ENCODE assay signal across 12 cellular contexts in the genomic region with DNA sequence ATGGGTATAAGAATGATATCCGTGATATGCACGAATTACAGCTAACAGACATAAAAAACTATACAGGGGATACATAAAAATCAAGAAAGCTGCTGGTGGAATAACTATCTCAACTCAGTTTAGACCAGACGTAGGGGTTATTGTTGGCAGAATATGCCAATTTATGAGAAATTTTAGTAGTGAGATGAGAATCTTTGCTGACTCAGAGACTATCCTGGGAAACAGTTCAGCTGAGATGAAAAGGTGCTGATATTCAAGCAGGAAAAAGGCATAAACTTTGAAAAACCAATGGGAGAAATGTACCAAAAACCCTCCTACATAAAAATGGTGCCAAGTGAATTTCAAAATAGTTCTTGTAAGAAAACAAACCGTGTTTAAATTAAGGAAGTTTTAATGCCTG. TPM values are rescaled to one million over a fixed set of nuclear protein-coding genes. Genes with fewer than 3 reads are reported as not detected.
A peak's percentile ranks its signal among the peaks of the same experiment; 100 is the strongest.
DNase-seq lines count a peak whose midpoint lies in the region; ATAC-seq and TF ChIP-seq lines count a peak whose summit lies in the region.
"Had no signal": no experiment of that assay in that cellular context is flagged by ENCODE, and none has a peak within 500 bp of the region (broad histone marks: within the 10 kb centered on the region; RNA-seq: fewer than 3 reads in every experiment).

No MANE protein-coding gene starts in this region.

- no peak overlapping the region for H3K4me3 ChIP-seq in CD8-positive, alpha-beta T cell (ENCODE audit: low read depth, low read length)
- H3K4me3 ChIP-seq in adrenal gland, result no peak overlapping the region
- H3K4me3 ChIP-seq: A549, GM23338 had no signal

- POLR2A ChIA-PET in CD8-positive, alpha-beta T cell (lab: Charles Lee), result interaction anchor here (0.6 kb wide), 1 partner anchor 25 kb away, joined by 4 read pairs; no protein-coding TSS in a partner anchor

- TF ChIP-seq CTCF in CD8-positive, alpha-beta T cell (IDR thresholded peaks at IDR 0.05), result no peak
- no peak for TF ChIP-seq CTCF in brain (conservative IDR thresholded peaks at IDR 0.05)
- TF ChIP-seq CTCF in adrenal gland (IDR thresholded peaks at IDR 0.05), result no peak

- no peaks in the 10 kb centered on the region for H3K27me3 Mint-ChIP-seq in activated T-cell treated with anti-CD3 and anti-CD28 coated beads, Interleukin-2, amount 50 U/mL, for 24 hours
- H3K27me3 Mint-ChIP-seq in CD8-positive, alpha-beta T cell (ENCODE audit: low read depth), result no peaks in the 10 kb centered on the region
- peaks cover 12% of the 10 kb centered on the region for H3K27me3 Mint-ChIP-seq in brain
- H3K27me3 Mint-ChIP-seq in natural killer cell treated with Interleukin-12 subunit alpha and Interleukin-12 subunit beta and Interleukin-15 and Interleukin-18, amount 100 ng/mL, for 72 hours, result peaks cover 0 to 5% of the 10 kb centered on the region in 2 donors

- peaks cover 53% of the 10 kb centered on the region for H3K4me1 Mint-ChIP-seq in activated T-cell treated with anti-CD3 and anti-CD28 coated beads, Interleukin-2, amount 50 U/mL, for 24 hours (ENCODE audit: low read depth)
- peaks cover 42% of the 10 kb centered on the region for H3K4me1 Mint-ChIP-seq in CD8-positive, alpha-beta T cell (ENCODE audit: low read depth)
- H3K4me1 Mint-ChIP-seq in brain, result peaks cover 38% of the 10 kb centered on the region
- peaks cover 37 to 43% of the 10 kb centered on the region in 2 donors for H3K4me1 Mint-ChIP-seq in natural killer cell treated with Interleukin-12 subunit alpha and Interleukin-12 subunit beta and Interleukin-15 and Interleukin-18, amount 100 ng/mL, for 72 hours (ENCODE audit: low read depth in 2 of 2)

- peaks cover 17% of the 10 kb centered on the region for H3K4me1 ChIP-seq in CD8-positive, alpha-beta T cell (ENCODE audit: insufficient read depth, low read length)
- H3K4me1 ChIP-seq in adrenal gland (replicated peaks in 1 of 2), result peaks cover 8 to 12% of the 10 kb centered on the region in 2 donors
- H3K4me1 ChIP-seq: Caco-2 had no signal

- CTCF ChIA-PET in CD8-positive, alpha-beta T cell (lab: Charles Lee), result interaction anchor here (0.6 to 8.2 kb wide), 10 partner anchors 10 to 1671 kb away, joined by 3 to 165 read pairs (median 4); a partner anchor contains a TSS

- H3K27ac ChIP-seq in CD8-positive, alpha-beta T cell (ENCODE audit: low read depth, low read length), result no peak overlapping the region
- H3K27ac ChIP-seq in adrenal gland, result no peak overlapping the region
- H3K27ac ChIP-seq: A549, RWPE1 had no signal

- no peak for DNase-seq in activated T-cell treated with anti-CD3 and anti-CD28 coated beads, Interleukin-2, amount 50 U/mL, for 24 hours
- DNase-seq in activated T-cell treated with anti-CD3 and anti-CD28 coated beads for 4 hours, result no peak
- DNase-seq in CD8-positive, alpha-beta T cell, result no peak
- no peak for DNase-seq in natural killer cell treated with Interleukin-12 subunit alpha and Interleukin-12 subunit beta and Interleukin-15 and Interleukin-18, amount 100 ng/mL, for 72 hours (ENCODE audit: low spot score)
- no peak for DNase-seq in adrenal gland
- no peak for DNase-seq in amygdala (lab: John Stamatoyannopoulos, UW)

- H3K27me3 ChIP-seq in CD8-positive, alpha-beta T cell (ENCODE audit: insufficient read depth, low read length), result no peaks in the 10 kb centered on the region
- H3K27me3 ChIP-seq in adrenal gland, result no peaks in the 10 kb centered on the region

- H3K4me3 Mint-ChIP-seq in activated T-cell treated with anti-CD3 and anti-CD28 coated beads, Interleukin-2, amount 50 U/mL, for 24 hours, result no peak overlapping the region
- H3K4me3 Mint-ChIP-seq in CD8-positive, alpha-beta T cell, result no peak overlapping the region
- peak overlapping the region in 3 of 5 experiments; percentile 25 to 99 (median 98) for H3K4me3 Mint-ChIP-seq in brain
- peak overlapping the region; percentile 97 for H3K4me3 Mint-ChIP-seq in natural killer cell treated with Interleukin-12 subunit alpha and Interleukin-12 subunit beta and Interleukin-15 and Interleukin-18, amount 100 ng/mL, for 72 hours
- H3K4me3 Mint-ChIP-seq: GM23338 had no signal

- H3K9me3 ChIP-seq in CD8-positive, alpha-beta T cell (ENCODE audit: low read length), result no peaks in the 10 kb centered on the region
- H3K9me3 ChIP-seq in adrenal gland (replicated peaks in 1 of 3), result no peaks in the 10 kb centered on the region
- H3K9me3 ChIP-seq: Caco-2 had no signal

- H3K9me3 Mint-ChIP-seq in activated T-cell treated with anti-CD3 and anti-CD28 coated beads, Interleukin-2, amount 50 U/mL, for 24 hours, result no peaks in the 10 kb centered on the region
- peaks cover 4% of the 10 kb centered on the region for H3K9me3 Mint-ChIP-seq in CD8-positive, alpha-beta T cell
- H3K9me3 Mint-ChIP-seq in brain, result peaks cover 0 to 5% (median 4%) of the 10 kb centered on the region in 5 experiments
- H3K9me3 Mint-ChIP-seq in natural killer cell treated with Interleukin-12 subunit alpha and Interleukin-12 subunit beta and Interleukin-15 and Interleukin-18, amount 100 ng/mL, for 72 hours, result no peaks in the 10 kb centered on the region
- H3K9me3 Mint-ChIP-seq: GM23338 had no signal

- no peak for TF ChIP-seq POLR2A in adrenal gland (IDR thresholded peaks at IDR 0.05)

- intact Hi-C loops in CD8-positive, alpha-beta T cell (cut with DNase I, micrococcal nuclease), result loop anchor here (5.0 to 10.0 kb wide), 8 partner anchors 284 to 1667 kb away; a partner anchor contains a TSS
- intact Hi-C loops in adrenal gland (cut with DNase I), result loop anchor here (5.0 kb wide), 1 partner anchor 199 kb away; no protein-coding TSS in a partner anchor

- no peak for ATAC-seq in CD8-positive, alpha-beta T cell
- ATAC-seq in natural killer cell treated with Interleukin-12 subunit alpha and Interleukin-12 subunit beta and Interleukin-15 and Interleukin-18, amount 100 ng/mL, for 72 hours, result no peak
- ATAC-seq in HG03457 (IDR thresholded peaks at IDR 0.05; ENCODE audit: unreplicated experiment), result no peak

- peaks cover 4% of the 10 kb centered on the region for H3K36me3 ChIP-seq in CD8-positive, alpha-beta T cell (ENCODE audit: insufficient read depth, low read length)
- peaks cover 0 to 25% of the 10 kb centered on the region in 2 donors for H3K36me3 ChIP-seq in adrenal gland (replicated peaks in 1 of 2)

- H3K36me3 Mint-ChIP-seq in activated T-cell treated with anti-CD3 and anti-CD28 coated beads, Interleukin-2, amount 50 U/mL, for 24 hours (ENCODE audit: low read depth), result peaks cover 67% of the 10 kb centered on the region
- H3K36me3 Mint-ChIP-seq in CD8-positive, alpha-beta T cell, result peaks cover 45% of the 10 kb centered on the region
- H3K36me3 Mint-ChIP-seq in brain, result peaks cover 21% of the 10 kb centered on the region
- peaks cover 31% of the 10 kb centered on the region for H3K36me3 Mint-ChIP-seq in natural killer cell treated with Interleukin-12 subunit alpha and Interleukin-12 subunit beta and Interleukin-15 and Interleukin-18, amount 100 ng/mL, for 72 hours

- 66 to 79% (median 77%) methylated on average over 4 of the region's 4 CpGs for WGBS in adrenal gland, 4 donors

- peak overlapping the region; percentile 100 for H3K27ac Mint-ChIP-seq in activated T-cell treated with anti-CD3 and anti-CD28 coated beads, Interleukin-2, amount 50 U/mL, for 24 hours
- H3K27ac Mint-ChIP-seq in CD8-positive, alpha-beta T cell, result peak overlapping the region; percentile 72
- H3K27ac Mint-ChIP-seq in brain, result peak overlapping the region in 2 of 5 experiments; percentile 63 to 100
- peak overlapping the region; percentile 92 to 93 for H3K27ac Mint-ChIP-seq in natural killer cell treated with Interleukin-12 subunit alpha and Interleukin-12 subunit beta and Interleukin-15 and Interleukin-18, amount 100 ng/mL, for 72 hours
- H3K27ac Mint-ChIP-seq: GM23338 had no signal

RNA-seq across cellular contexts. Expression of a gene that starts 3.3 kb away (rescaled TPM):
- total RNA-seq in CD8-positive, alpha-beta T cell, result 10 to 100 TPM; 17.4 to 19.9 TPM
- polyA plus RNA-seq in brain (ENCODE audit: insufficient read depth, low read depth, low replicate concordance) (80.0 TPM), adrenal gland (100 to 1,000 TPM in 1 of 3 donors, 10 to 100 TPM in 2; 44.7 to 156 (median 60.0) TPM)
- total RNA-seq in natural killer cell treated with Interleukin-12 subunit alpha and Interleukin-12 subunit beta and Interleukin-15 and Interleukin-18, amount 100 ng/mL, for 72 hours, result 10 to 100 TPM; 74.2 to 75.0 TPM
- total RNA-seq in adrenal gland, result 10 to 100 TPM; 19.7 to 84.2 (median 52.2) TPM

Comparison
In these comparisons a context has a peak if more than half of its experiments do, and no peak if none do; other contexts are left out.
1. H3K4me3 Mint-ChIP-seq: peak in brain (3 of 5) and natural killer cell treated with Interleukin-12 subunit alpha and Interleukin-12 subunit beta and Interleukin-15 and Interleukin-18, amount 100 ng/mL, for 72 hours (single experiment); none in activated T-cell treated with anti-CD3 and anti-CD28 coated beads, Interleukin-2, amount 50 U/mL, for 24 hours (single experiment) and CD8-positive, alpha-beta T cell (single experiment).